8 cellular contexts compared by ENCODE assay signal in the genomic region with DNA sequence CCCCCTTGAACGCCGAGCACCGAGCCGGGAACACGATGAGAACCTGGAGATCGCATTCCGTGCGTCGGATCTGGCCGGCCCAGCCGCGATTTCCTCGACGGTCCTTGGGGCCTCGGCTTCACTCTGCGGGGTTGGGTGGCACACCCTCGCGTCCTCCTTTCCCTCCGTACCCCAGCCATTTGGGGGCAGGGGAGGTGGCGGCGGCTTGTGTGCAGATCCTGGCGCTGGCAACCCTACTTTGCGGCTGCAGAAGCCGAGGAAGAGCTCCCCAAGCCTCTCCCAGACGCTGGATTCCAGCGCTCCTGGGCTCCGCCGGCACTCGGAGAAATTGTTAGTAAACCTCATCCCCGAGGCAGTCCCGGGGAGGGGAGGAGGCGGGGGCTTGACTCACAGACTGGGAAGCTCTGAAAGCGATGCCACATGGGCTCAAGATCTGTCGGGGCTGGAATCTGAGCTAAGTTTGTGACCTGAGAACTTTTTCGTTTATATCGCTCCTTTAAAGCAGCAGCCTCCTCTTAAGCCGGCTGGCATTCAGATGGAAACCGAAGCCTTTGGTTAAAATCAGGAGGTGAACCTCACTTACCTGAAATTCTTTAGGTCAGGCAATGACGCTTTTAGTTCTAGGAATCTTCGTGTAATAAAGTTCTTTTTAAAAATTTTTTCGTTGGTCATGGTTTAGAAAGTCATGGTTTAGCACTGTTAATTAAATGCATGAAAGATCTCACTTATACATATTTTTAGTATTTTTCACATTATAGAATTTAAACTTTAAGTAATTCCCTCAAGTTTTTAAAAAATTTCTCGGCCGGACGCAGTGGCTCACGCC. TPM values are rescaled to one million over a fixed set of nuclear protein-coding genes. Genes with fewer than 3 reads are reported as not detected.
DNase-seq lines count a peak whose midpoint lies in the region; ATAC-seq and TF ChIP-seq lines count a peak whose summit lies in the region.

No MANE protein-coding gene starts in this region.

- TSS peak; percentile 31 for BruUV-seq in A673 (replicated peaks; lab: Mats Ljungman, UMichigan)

- intact Hi-C loops in A673 (cut with micrococcal nuclease; ENCODE audit: unreplicated experiment) (no loop called here), heart right ventricle (cut with DNase I) (loop anchor here in 1 of 10 donors (10.0 kb wide), 1 partner anchor 77 kb away; no protein-coding TSS in a partner anchor)

- H3K4me1 ChIP-seq in A673 (ENCODE audit: insufficient read depth, low read length, poor library complexity, severe bottlenecking) = peaks cover 3% of the 10 kb centered on the region
- H3K4me1 ChIP-seq in Peyer's patch = peaks cover 0 to 10% (median 1%) of the 10 kb centered on the region in 4 donors
- peaks cover 0 to 55% (median 18%) of the 10 kb centered on the region in 9 donors for H3K4me1 ChIP-seq in heart right ventricle

- H3K9me3 Mint-ChIP-seq in osteocyte (ENCODE audit: unreplicated experiment) = no peaks in the 10 kb centered on the region

- H3K9me3 ChIP-seq in A673 (ENCODE audit: low read depth, low read length, poor library complexity, severe bottlenecking) = no peaks in the 10 kb centered on the region
- H3K9me3 ChIP-seq in Peyer's patch = no peaks in the 10 kb centered on the region
- H3K9me3 ChIP-seq in heart right ventricle = no peaks in the 10 kb centered on the region

- 8 to 9% methylated on average over 45 of the region's 45 CpGs for WGBS in heart right ventricle, 2 donors

- H3K36me3 ChIP-seq in A673 (ENCODE audit: insufficient read depth, low read length, poor library complexity, severe bottlenecking) (no peaks in the 10 kb centered on the region), Peyer's patch (no peaks in the 10 kb centered on the region), heart right ventricle (peaks cover 0 to 3% (median 0%) of the 10 kb centered on the region in 9 donors)

- H3K27ac Mint-ChIP-seq in osteocyte (ENCODE audit: unreplicated experiment) = peak overlapping the region; percentile 97

- H3K27me3 Mint-ChIP-seq in osteocyte (ENCODE audit: unreplicated experiment) = no peaks in the 10 kb centered on the region

- peak overlapping the region; percentile 90 for H3K4me3 Mint-ChIP-seq in osteocyte (ENCODE audit: unreplicated experiment)

- peaks cover 5% of the 10 kb centered on the region for H3K36me3 Mint-ChIP-seq in osteocyte (ENCODE audit: unreplicated experiment)

- peak overlapping the region; percentile 73 for H3K27ac ChIP-seq in A673 (ENCODE audit: low read depth, low read length, poor library complexity, severe bottlenecking)
- H3K27ac ChIP-seq in Peyer's patch = peak overlapping the region; percentile 84 to 90 (median 88)
- H3K27ac ChIP-seq in heart right ventricle = peak overlapping the region; percentile 63 to 96 (median 90)

- H3K27me3 ChIP-seq in A673 (replicated peaks; ENCODE audit: insufficient read depth, low read depth, low read length, poor library complexity) (no peaks in the 10 kb centered on the region), Peyer's patch (no peaks in the 10 kb centered on the region), heart right ventricle (no peaks in the 10 kb centered on the region)

- TF ChIP-seq POLR2A in Peyer's patch (IDR thresholded peaks at IDR 0.05) = peak in 1 of 2 donors; percentile 19

- in situ Hi-C loops in GM13976 (cut with MboI; ENCODE audit: low sequenced_read_pairs, unreplicated experiment) = no loop called here

- peak; percentile 93 for DNase-seq in A673 (ENCODE audit: low spot score)
- DNase-seq in GM13976 (ENCODE audit: low spot score) = peak; percentile 58
- DNase-seq in Peyer's patch = peak; percentile 49 to 75 (median 63)
- DNase-seq in amniotic stem cell (lab: John Stamatoyannopoulos, UW) = peak; percentile 93
- peak; percentile 59 to 76 for DNase-seq in heart right ventricle
- DNase-seq in osteocyte (ENCODE audit: extremely low spot score, unreplicated experiment) = peak; percentile 94
- no peak for DNase-seq in NK-92 (lab: John Stamatoyannopoulos, UW; ENCODE audit: unreplicated experiment)

- peaks cover 46% of the 10 kb centered on the region for H3K4me1 Mint-ChIP-seq in osteocyte (ENCODE audit: unreplicated experiment)

- POLR2A ChIA-PET in A673 (lab: Charles Lee; ENCODE audit: low non-redundant PET) = no interaction called here

- H3K4me3 ChIP-seq in A673 (ENCODE audit: low read depth, low read length, poor library complexity, severe bottlenecking) = peak overlapping the region; percentile 68
- H3K4me3 ChIP-seq in Peyer's patch = peak overlapping the region; percentile 64 to 86 (median 78)
- H3K4me3 ChIP-seq in heart right ventricle = peak overlapping the region; percentile 50 to 95 (median 84)

- CTCF ChIA-PET in A673 (lab: Charles Lee) = interaction anchor here (1.3 kb wide), 1 partner anchor 22 kb away, joined by 3 read pairs; no protein-coding TSS in a partner anchor

- no peak for TF ChIP-seq CTCF in A673 (conservative IDR thresholded peaks at IDR 0.05; ENCODE audit: low read depth, low read length)
- TF ChIP-seq CTCF in GM13976 (IDR thresholded peaks at IDR 0.05; ENCODE audit: borderline replicate concordance, control extremely low read depth, extremely low read depth, insufficient read depth, missing control alignments) = no peak
- no peak for TF ChIP-seq CTCF in Peyer's patch (IDR thresholded peaks at IDR 0.05)
- no peak for TF ChIP-seq CTCF in heart right ventricle (IDR thresholded peaks at IDR 0.05)
- TF ChIP-seq CTCF in osteocyte (IDR thresholded peaks at IDR 0.05) = no peak

- ATAC-seq in HG02970 (IDR thresholded peaks at IDR 0.05; ENCODE audit: low FRiP score, unreplicated experiment) (peak; percentile 4), heart right ventricle (peak; percentile 76 to 88 (median 79))

RNA-seq across cellular contexts. Expression of gene DSE, which starts 0.8 kb away (rescaled TPM):
- total RNA-seq in A673 (2021) = 31.4 and 33.3 TPM in 2 replicates
- total RNA-seq in Peyer's patch = 10 to 100 TPM; 12.6 to 71.8 (median 16.2) TPM
- total RNA-seq in heart right ventricle = 10 to 100 TPM in 8 of 10 donors, 1 to 10 TPM in 2; 8.8 to 25.4 (median 12.7) TPM
- polyA plus RNA-seq in heart right ventricle = 1 to 10 TPM; 3.8 to 5.1 TPM
- 57.2 and 67.1 TPM in 2 replicates for total RNA-seq in osteocyte
